ENCODE assay signal across 9 cellular contexts in genomic region chr17:44323359-44324091, GRCh38. TPM values are rescaled to one million over a fixed set of nuclear protein-coding genes. Genes with fewer than 3 reads are reported as not detected.
DNase-seq lines count a peak whose midpoint lies in the region; ATAC-seq and TF ChIP-seq lines count a peak whose summit lies in the region.
"Had no signal": no experiment of that assay in that cellular context is flagged by ENCODE, and none has a peak within 500 bp of the region (broad histone marks: within the 10 kb centered on the region; RNA-seq: fewer than 3 reads in every experiment).

No MANE protein-coding gene starts in this region.

- H3K9me3 ChIP-seq in A673 (ENCODE audit: low read depth, low read length, poor library complexity, severe bottlenecking) (no peaks in the 10 kb centered on the region), IMR-90 (ENCODE audit: control insufficient read depth, insufficient read depth, low read length) (no peaks in the 10 kb centered on the region), colonic mucosa (no peaks in the 10 kb centered on the region), muscle layer of colon (ENCODE audit: low read length) (no peaks in the 10 kb centered on the region)

- H3K79me1 ChIP-seq in IMR-90 (ENCODE audit: low read depth in 1 of 2, low read length in 2 of 2) = peaks cover 5 to 19% of the 10 kb centered on the region in 2 experiments; a peak in 3 of 4 replicates

- in situ Hi-C loops in IMR-90 (cut with MboI; ENCODE audit: low sequenced_read_pairs) = no loop called here

- H2BK120ac ChIP-seq in IMR-90 (ENCODE audit: low read depth, low read length) = no peak overlapping the region

- no peak overlapping the region for H2BK20ac ChIP-seq in IMR-90 (ENCODE audit: low read depth, low read length)

- TF ChIP-seq RAD21 in IMR-90 (IDR thresholded peaks at IDR 0.05; ENCODE audit: low read length) = no peak

- BruUV-seq in A673 (replicated peaks; lab: Mats Ljungman, UMichigan) (no TSS peak), IMR-90 (replicated peaks; lab: Mats Ljungman, UMichigan) (no TSS peak)

- no peaks in the 10 kb centered on the region for H3K27me3 ChIP-seq in A673 (replicated peaks; ENCODE audit: insufficient read depth, low read depth, low read length, poor library complexity)
- H3K27me3 ChIP-seq in IMR-90 (ENCODE audit: control insufficient read depth, insufficient read depth, low read length) = no peaks in the 10 kb centered on the region
- H3K27me3 ChIP-seq in colonic mucosa = no peaks in the 10 kb centered on the region
- no peaks in the 10 kb centered on the region for H3K27me3 ChIP-seq in muscle layer of colon (ENCODE audit: control insufficient read depth in 1 of 2, insufficient read depth in 2 of 2, low read length in 2 of 2)

- peak overlapping the region; percentile 75 for H3K27ac ChIP-seq in A673 (ENCODE audit: low read depth, low read length, poor library complexity, severe bottlenecking)
- H3K27ac ChIP-seq in IMR-90 (ENCODE audit: insufficient read depth, low read length) = no peak overlapping the region; the same call in 1 of the 2 replicates
- H3K27ac ChIP-seq in colonic mucosa = peak overlapping the region; percentile 98
- peak overlapping the region; percentile 82 for H3K27ac ChIP-seq in muscle layer of colon (ENCODE audit: low read depth, low read length)

- H3K9me1 ChIP-seq in IMR-90 (ENCODE audit: insufficient read depth, low read length) = peaks cover 9% of the 10 kb centered on the region

- H3K36me3 ChIP-seq in A673 (ENCODE audit: insufficient read depth, low read length, poor library complexity, severe bottlenecking) (no peaks in the 10 kb centered on the region), IMR-90 (ENCODE audit: control insufficient read depth, insufficient read depth, low read length) (peaks cover 24% of the 10 kb centered on the region), colonic mucosa (no peaks in the 10 kb centered on the region), muscle layer of colon (ENCODE audit: insufficient read depth, low read length) (peaks cover 31% of the 10 kb centered on the region)

- no peak overlapping the region for H3K56ac ChIP-seq in IMR-90 (ENCODE audit: extremely low read depth, insufficient read depth, low read length)

- H2AK9ac ChIP-seq in IMR-90 (replicated peaks; ENCODE audit: low read depth, low read length, poor library complexity) = peak overlapping the region; percentile 98

- H4K5ac ChIP-seq in IMR-90 (ENCODE audit: low read depth, low read length) = no peak overlapping the region

- 17% methylated on average over 6 of the region's 27 CpGs; no CpG with 5 or more reads in 1 of the 2 experiments for WGBS in IMR-90 (ENCODE audit: extremely low coverage in 2 of 2, insufficient read length in 1 of 2), 2 experiments

- no peak for ATAC-seq in IMR-90 (ENCODE audit: low read depth)
- no peak for ATAC-seq in HG03139 (IDR thresholded peaks at IDR 0.05; ENCODE audit: unreplicated experiment)
- ATAC-seq in GM21526 (IDR thresholded peaks at IDR 0.05; ENCODE audit: low FRiP score, unreplicated experiment) = no peak

- no peak for DNase-seq in A673 (ENCODE audit: low spot score)
- DNase-seq in IMR-90 = no peak
- DNase-seq in colonic mucosa = peak; percentile 32
- DNase-seq in NCI-H2196 (lab: John Stamatoyannopoulos, UW; ENCODE audit: unreplicated experiment) = no peak
- DNase-seq in activated CD4-positive, CD25-positive, alpha-beta regulatory T cell (lab: John Stamatoyannopoulos, UW) = no peak

- H3K18ac ChIP-seq in IMR-90 (ENCODE audit: low read depth, low read length) = no peak overlapping the region

- peak overlapping the region; percentile 15 for H3K14ac ChIP-seq in IMR-90 (replicated peaks; ENCODE audit: low read depth, low read length)

- H3K9ac ChIP-seq in IMR-90 (ENCODE audit: low read depth, low read length) (peak overlapping the region; percentile 70), colonic mucosa (ENCODE audit: low read depth in 2 of 2, low read length in 2 of 2) (peak overlapping the region; percentile 87 to 94), muscle layer of colon (ENCODE audit: low read length) (peak overlapping the region; percentile 21)

- H2AFZ ChIP-seq in IMR-90 (replicated peaks; ENCODE audit: low read length, poor library complexity) = peak overlapping the region; percentile 97

- CTCF ChIA-PET in A673 (lab: Charles Lee) = no interaction called here
- CTCF ChIA-PET in IMR-90 (lab: Yijun Ruan, JAX) = no interaction called here

- peak overlapping the region; percentile 96 for H3K4me2 ChIP-seq in IMR-90 (ENCODE audit: low read depth, low read length)

- H4K91ac ChIP-seq in IMR-90 (ENCODE audit: insufficient read depth, low read depth, low read length) = no peak overlapping the region; the same call in 1 of the 2 replicates

- no peak for TF ChIP-seq POLR2A in IMR-90 (IDR thresholded peaks at IDR 0.05; ENCODE audit: low read depth, low read length)

- H3K4ac ChIP-seq in IMR-90 (ENCODE audit: low read depth, low read length) = no peak overlapping the region; the same call in 1 of the 2 replicates

- peaks cover 7% of the 10 kb centered on the region for H4K20me1 ChIP-seq in IMR-90 (ENCODE audit: insufficient read depth, low read length)

- POLR2A ChIA-PET in A673 (lab: Charles Lee; ENCODE audit: low non-redundant PET) (no interaction called here), IMR-90 (lab: Charles Lee; ENCODE audit: unreplicated experiment) (no interaction called here)

- intact Hi-C loops in A673 (cut with micrococcal nuclease; ENCODE audit: unreplicated experiment) (no loop called here), IMR-90 (cut with micrococcal nuclease) (loop anchor here (1.0 kb wide), 1 partner anchor 101 kb away; no protein-coding TSS in a partner anchor), colonic mucosa (cut with DNase I) (loop anchor here (5.0 kb wide), 1 partner anchor 111 kb away; no protein-coding TSS in a partner anchor)

- no peak overlapping the region for H2BK5ac ChIP-seq in IMR-90 (ENCODE audit: low read depth, low read length, poor library complexity, severe bottlenecking)

- no peak for TF ChIP-seq CTCF in A673 (conservative IDR thresholded peaks at IDR 0.05; ENCODE audit: low read depth, low read length)
- TF ChIP-seq CTCF in IMR-90 (conservative IDR thresholded peaks at IDR 0.05; ENCODE audit: low read depth, low read length) = no peak
- TF ChIP-seq CTCF in colonic mucosa (IDR thresholded peaks at IDR 0.05) = no peak

- H4K8ac ChIP-seq in IMR-90 (ENCODE audit: low read depth in 2 of 2, low read length in 2 of 2) = no peak overlapping the region; a peak in 1 of 4 replicates

- H2BK15ac ChIP-seq in IMR-90 (ENCODE audit: low read depth, low read length) = no peak overlapping the region

- dilution Hi-C loops in IMR-90 (cut with HindIII; ENCODE audit: low sequenced_read_pairs, unreplicated experiment) = no loop called here

- peak overlapping the region; percentile 84 for H2AK5ac ChIP-seq in IMR-90 (ENCODE audit: low read depth, low read length)

- H3K23ac ChIP-seq in IMR-90 (ENCODE audit: low read depth, low read length) = peak overlapping the region; percentile 85; the same call in 1 of the 2 replicates

- H3K4me1 ChIP-seq in A673 (ENCODE audit: insufficient read depth, low read length, poor library complexity, severe bottlenecking) (no peaks in the 10 kb centered on the region), IMR-90 (ENCODE audit: control insufficient read depth, insufficient read depth, low read length) (peaks cover 9% of the 10 kb centered on the region), colonic mucosa (peaks cover 5% of the 10 kb centered on the region), muscle layer of colon (ENCODE audit: insufficient read depth, low read length) (peaks cover 15% of the 10 kb centered on the region)

- H3K4me3 ChIP-seq in A673 (ENCODE audit: low read depth, low read length, poor library complexity, severe bottlenecking) = peak overlapping the region; percentile 67
- peak overlapping the region; percentile 88 for H3K4me3 ChIP-seq in IMR-90 (ENCODE audit: insufficient read depth, low read depth, low read length)
- H3K4me3 ChIP-seq in colonic mucosa = peak overlapping the region; percentile 94
- peak overlapping the region; percentile 78 to 98 for H3K4me3 ChIP-seq in muscle layer of colon (ENCODE audit: low read depth in 1 of 2, low read length in 2 of 2)

TF ChIP-seq in IMR-90, 13 proteins besides CTCF, POLR2A, EP300 and RAD21 (continues in another document):
- TF ChIP-seq BHLHE40 (IDR thresholded peaks at IDR 0.05; ENCODE audit: low read depth, low read length) = no peak
- no peak for TF ChIP-seq SMC3 (IDR thresholded peaks at IDR 0.05; ENCODE audit: low read depth, low read length)
- no peak for TF ChIP-seq MAZ (IDR thresholded peaks at IDR 0.05; ENCODE audit: borderline replicate concordance, low read depth, low read length)
- TF ChIP-seq NFE2L2 (IDR thresholded peaks at IDR 0.05; ENCODE audit: low read depth, low read length) = no peak

RNA-seq across cellular contexts. Expression of gene SLC25A39, which starts 1.1 kb away (rescaled TPM):
- total RNA-seq in A673 (2021) = 75.5 and 83.5 TPM in 2 replicates
- 49.1 and 49.2 TPM in 2 replicates for total RNA-seq in IMR-90 (2012; rRNA removed)
- 99.7 and 119 TPM in 2 replicates for polyA plus RNA-seq in IMR-90 (2012; rRNA removed)
- 126 and 127 TPM in 2 replicates for polyA plus RNA-seq in IMR-90 (2012; cell fraction: cytosol; rRNA removed)
- polyA plus RNA-seq in IMR-90 (2012; cell fraction: nucleus; rRNA removed; ENCODE audit: low replicate concordance) = 142 and 367 TPM in 2 replicates
- 100 to 1,000 TPM; 115 to 267 TPM for total RNA-seq in colonic mucosa

RNA-seq across cellular contexts. Expression of gene RUNDC3A, which starts 15.1 kb away (rescaled TPM):
- total RNA-seq in A673 (2021) (0.56 and 1.2 TPM in 2 replicates), IMR-90 (2012; rRNA removed) (under 0.01 TPM in 2 replicates), colonic mucosa (1 to 10 TPM in 1 of 2 donors, under 1 TPM in 1; 0.52 to 1.4 TPM)
- polyA plus RNA-seq in IMR-90 (2012; rRNA removed) = 0.07 and 0.34 TPM in 2 replicates
- polyA plus RNA-seq in IMR-90 (2012; cell fraction: cytosol; rRNA removed) = 0.16 and 0.18 TPM in 2 replicates
- polyA plus RNA-seq in IMR-90 (2012; cell fraction: nucleus; rRNA removed; ENCODE audit: low replicate concordance) = 0.51 and 0.57 TPM in 2 replicates
- total RNA-seq: NCI-H460 had no signal

RNA-seq across cellular contexts. Expression of gene GRN, which starts 21.6 kb away (rescaled TPM):
- total RNA-seq in A673 (2021) (50.4 and 52.0 TPM in 2 replicates), IMR-90 (2012; rRNA removed) (38.9 and 39.2 TPM in 2 replicates), colonic mucosa (100 to 1,000 TPM; 343 to 466 TPM)
- 494 and 588 TPM in 2 replicates for polyA plus RNA-seq in IMR-90 (2012; rRNA removed)
- 401 and 565 TPM in 2 replicates for polyA plus RNA-seq in IMR-90 (2012; cell fraction: cytosol; rRNA removed)
- polyA plus RNA-seq in IMR-90 (2012; cell fraction: nucleus; rRNA removed; ENCODE audit: low replicate concordance) = 146 and 360 TPM in 2 replicates

RNA-seq across cellular contexts. Expression of gene FAM171A2, which starts 40.1 kb away (rescaled TPM):
- total RNA-seq in A673 (2021) (12.8 and 14.9 TPM in 2 replicates), IMR-90 (2012; rRNA removed) (3.1 and 3.2 TPM in 2 replicates), colonic mucosa (under 1 TPM; 0.64 to 0.72 TPM)
- polyA plus RNA-seq in IMR-90 (2012; rRNA removed) = 5.9 and 8.1 TPM in 2 replicates
- 3.5 and 12.3 TPM in 2 replicates for polyA plus RNA-seq in IMR-90 (2012; cell fraction: cytosol; rRNA removed)
- 3.7 and 9.3 TPM in 2 replicates for polyA plus RNA-seq in IMR-90 (2012; cell fraction: nucleus; rRNA removed; ENCODE audit: low replicate concordance)

RNA-seq across cellular contexts. Expression of gene SLC4A1, which starts 55.6 kb away (rescaled TPM):
- total RNA-seq in A673 (2021) (not detected in 2 replicates), IMR-90 (2012; rRNA removed) (not detected in 2 replicates), colonic mucosa (under 1 TPM in 1 of 2 donors, not detected in 1; 0.27 TPM)
- not detected in 2 replicates for polyA plus RNA-seq in IMR-90 (2012; rRNA removed)
- not detected in 2 replicates for polyA plus RNA-seq in IMR-90 (2012; cell fraction: cytosol; rRNA removed)
- polyA plus RNA-seq in IMR-90 (2012; cell fraction: nucleus; rRNA removed; ENCODE audit: low replicate concordance) = 0.01 TPM in 1 of 2 replicates, not detected in the other
- total RNA-seq: NCI-H460 had no signal

Comparison
In these comparisons a context has a peak if more than half of its experiments do, and no peak if none do; other contexts are left out.
1. H3K9ac ChIP-seq: peak in every context shown above with its lines; median percentile 90 in colonic mucosa; 70 in IMR-90; 21 in muscle layer of colon.